Comparison of ENCODE assay signal across 8 cellular contexts in genomic region chr6:157982580-157983438, GRCh38. TPM values are rescaled to one million over a fixed set of nuclear protein-coding genes. Genes with fewer than 3 reads are reported as not detected.
DNase-seq lines count a peak whose midpoint lies in the region; ATAC-seq lines count a peak whose summit lies in the region.

No MANE protein-coding gene starts in this region.

- H3K4me3 ChIP-seq in ectodermal cell (ENCODE audit: insufficient read depth, low read depth, low read length), result peak overlapping the region; percentile 62
- H3K4me3 ChIP-seq in muscle layer of duodenum (ENCODE audit: low read depth in 1 of 2, low read length in 2 of 2), result peak overlapping the region; percentile 70 to 89

- no peak overlapping the region for H3K27ac ChIP-seq in ectodermal cell (ENCODE audit: insufficient read depth, low read depth, low read length, poor library complexity, severe bottlenecking)
- H3K27ac ChIP-seq in muscle layer of duodenum (ENCODE audit: low read length), result no peak overlapping the region

- DNase-seq in NCI-H510A treated with DMSO at 0.1 percent for 48 hours (lab: John Stamatoyannopoulos, UW), result peak; percentile 24
- DNase-seq in NCI-H510A (lab: John Stamatoyannopoulos, UW), result no peak
- DNase-seq in RPMI7951 (ENCODE audit: low read depth), result peak; percentile 73
- DNase-seq in putamen (ENCODE audit: low spot score), result no peak
- DNase-seq in ureter (ENCODE audit: low spot score), result no peak

- H3K36me3 ChIP-seq in ectodermal cell (ENCODE audit: control insufficient read depth, insufficient read depth, low read length) (no peaks in the 10 kb centered on the region), muscle layer of duodenum (ENCODE audit: control insufficient read depth in 1 of 2, insufficient read depth in 2 of 2, low read length in 2 of 2) (no peaks in the 10 kb centered on the region)

- 72 to 76% methylated on average over 16 of the region's 16 CpGs for WGBS in ectodermal cell, 2 experiments

- H3K4me1 ChIP-seq in ectodermal cell (ENCODE audit: control insufficient read depth, insufficient read depth, low read length) (peaks cover 13% of the 10 kb centered on the region), muscle layer of duodenum (ENCODE audit: control insufficient read depth in 1 of 2, insufficient read depth in 2 of 2, low read length in 2 of 2) (peaks cover 6 to 12% of the 10 kb centered on the region in 2 donors)

- peaks cover 22% of the 10 kb centered on the region for H3K27me3 ChIP-seq in ectodermal cell (ENCODE audit: control insufficient read depth, insufficient read depth, low read length, poor library complexity, severe bottlenecking)
- no peaks in the 10 kb centered on the region for H3K27me3 ChIP-seq in muscle layer of duodenum (ENCODE audit: low read depth, low read length)

- H3K9me3 ChIP-seq in ectodermal cell (ENCODE audit: control insufficient read depth, low read length), result no peaks in the 10 kb centered on the region
- no peaks in the 10 kb centered on the region for H3K9me3 ChIP-seq in muscle layer of duodenum (ENCODE audit: control insufficient read depth in 1 of 2, low read length in 2 of 2)

- ATAC-seq in HG03280 (IDR thresholded peaks at IDR 0.05; ENCODE audit: unreplicated experiment), result no peak

RNA-seq across cellular contexts. Expression of gene SYNJ2, which starts 1.1 kb away (rescaled TPM):
- total RNA-seq in RPMI7951 (2014; rRNA removed; shearing (Covaris generic)), result 47.8 and 50.3 TPM in 2 replicates
- 3.5 TPM for polyA plus RNA-seq in ectodermal cell (2013, experiment 1 of 4)
- 4.6 TPM for polyA plus RNA-seq in ectodermal cell (2013, experiment 2 of 4)
- 3.0 TPM for polyA plus RNA-seq in ectodermal cell (2013, experiment 3 of 4)
- 2.8 TPM for polyA plus RNA-seq in ectodermal cell (2013, experiment 4 of 4)
- 23.6 TPM for total RNA-seq in ureter

Comparison
In these comparisons a context has a peak if more than half of its experiments do, and no peak if none do; other contexts are left out.
1. DNase-seq: peak in NCI-H510A treated with DMSO at 0.1 percent for 48 hours (single experiment) and RPMI7951 (single experiment); none in NCI-H510A (single experiment), putamen (single experiment) and ureter (single experiment).